Comparison of ENCODE assay signal across 9 cellular contexts in genomic region chr20:20594171-20594530, GRCh38.
DNase-seq lines count a peak whose midpoint lies in the region; ATAC-seq and TF ChIP-seq lines count a peak whose summit lies in the region.
"Had no signal": no experiment of that assay in that cellular context is flagged by ENCODE, and none has a peak within 500 bp of the region (broad histone marks: within the 10 kb centered on the region; RNA-seq: fewer than 3 reads in every experiment).

No MANE protein-coding gene starts in this region.

- H3K4me1 ChIP-seq in breast epithelium (no peaks in the 10 kb centered on the region), tibial artery (peaks cover 0 to 6% (median 0%) of the 10 kb centered on the region in 4 donors), ovary (ENCODE audit: insufficient read depth) (peaks cover 5% of the 10 kb centered on the region)

- TF ChIP-seq POLR2A in breast epithelium (IDR thresholded peaks at IDR 0.05) (no peak), ovary (IDR thresholded peaks at IDR 0.05) (no peak)

- peaks cover 10% of the 10 kb centered on the region for H3K4me1 Mint-ChIP-seq in MCF 10A (ENCODE audit: insufficient read depth, unreplicated experiment)

- H3K36me3 ChIP-seq in breast epithelium (no peaks in the 10 kb centered on the region), tibial artery (peaks cover 4 to 30% (median 14%) of the 10 kb centered on the region in 3 donors), ovary (no peaks in the 10 kb centered on the region)

- H3K27me3 ChIP-seq in breast epithelium (no peaks in the 10 kb centered on the region), tibial artery (no peaks in the 10 kb centered on the region), ovary (no peaks in the 10 kb centered on the region)

- H3K27me3 Mint-ChIP-seq in MCF 10A (ENCODE audit: insufficient read depth, unreplicated experiment): no peaks in the 10 kb centered on the region
- H3K27me3 Mint-ChIP-seq: IgD-negative memory B cell had no signal

- DNase-seq in MCF 10A (ENCODE audit: unreplicated experiment): peak; percentile 25
- DNase-seq in breast epithelium (ENCODE audit: low spot score in 2 of 2): no peak
- peak; percentile 85 for DNase-seq in NCI-H69 (lab: John Stamatoyannopoulos, UW)
- DNase-seq in fibroblast of gingiva (ENCODE audit: low read depth): peak; percentile 29
- DNase-seq in tibial artery: no peak
- no peak for DNase-seq in ovary
- DNase-seq in omental fat pad (ENCODE audit: low spot score): no peak

- intact Hi-C loops in MCF 10A (cut with micrococcal nuclease) (loop anchor here (1.0 kb wide), 1 partner anchor 510 kb away; no protein-coding TSS in a partner anchor), breast epithelium (cut with DNase I; ENCODE audit: low total_unique reads) (no loop called here), tibial artery (cut with DNase I; ENCODE audit: low total_unique reads) (no loop called here), ovary (cut with DNase I) (loop anchor here in 2 of 4 donors (10.0 kb wide), 1 partner anchor 509 kb away; no protein-coding TSS in a partner anchor)

- CTCF ChIA-PET in MCF 10A (lab: Yijun Ruan, JAX): interaction anchor here (0.5 to 5.8 kb wide), 93 partner anchors 12 to 1448 kb away, joined by 3 to 127 read pairs (median 4); partner anchors contain the start of genes CFAP61, CRNKL1 and NAA20

- POLR2A ChIA-PET in MCF 10A (lab: Yijun Ruan, JAX): interaction anchor here (0.7 to 3.2 kb wide), 6 partner anchors 9 to 542 kb away, joined by 3 to 22 read pairs (median 3); partner anchors contain the start of genes CFAP61 and CRNKL1

- TF ChIP-seq CTCF in MCF 10A (IDR thresholded peaks at IDR 0.05; ENCODE audit: unreplicated experiment): peak; percentile 37
- no peak for TF ChIP-seq CTCF in breast epithelium (IDR thresholded peaks at IDR 0.05)
- peak; percentile 7 to 27 for TF ChIP-seq CTCF in tibial artery (IDR thresholded peaks at IDR 0.05)
- peak in 1 of 3 donors; percentile 10 for TF ChIP-seq CTCF in ovary (IDR thresholded peaks at IDR 0.05)
- no peak for TF ChIP-seq CTCF in omental fat pad (IDR thresholded peaks at IDR 0.05)

- TF ChIP-seq EP300 in ovary (IDR thresholded peaks at IDR 0.05): no peak

- H3K27ac Mint-ChIP-seq in MCF 10A (ENCODE audit: low read depth, unreplicated experiment): peak overlapping the region; percentile 27
- H3K27ac Mint-ChIP-seq: IgD-negative memory B cell had no signal

- no TSS peak for BruUV-seq in MCF 10A (replicated peaks; lab: Mats Ljungman, UMichigan)

- WGBS in ovary, 3 donors: 12 to 21% (median 20%) methylated on average over 1 of the region's 1 CpG

- H3K9me3 Mint-ChIP-seq in MCF 10A (ENCODE audit: unreplicated experiment): no peaks in the 10 kb centered on the region
- H3K9me3 Mint-ChIP-seq: IgD-negative memory B cell had no signal

- H3K4me3 Mint-ChIP-seq in MCF 10A (ENCODE audit: unreplicated experiment): no peak overlapping the region
- H3K4me3 Mint-ChIP-seq: IgD-negative memory B cell had no signal

- ATAC-seq in omental fat pad (ENCODE audit: low FRiP score): no peak
- no peak for ATAC-seq in HG02981 (IDR thresholded peaks at IDR 0.05; ENCODE audit: unreplicated experiment)

- H3K27ac ChIP-seq in breast epithelium (no peak overlapping the region), tibial artery (no peak overlapping the region), ovary (no peak overlapping the region)

- H3K9me3 ChIP-seq in breast epithelium (no peaks in the 10 kb centered on the region), tibial artery (no peaks in the 10 kb centered on the region), ovary (no peaks in the 10 kb centered on the region)

- H3K4me3 ChIP-seq in breast epithelium (no peak overlapping the region), tibial artery (no peak overlapping the region), ovary (no peak overlapping the region)

- peaks cover 31% of the 10 kb centered on the region for H3K36me3 Mint-ChIP-seq in MCF 10A (ENCODE audit: insufficient read depth, unreplicated experiment)

Comparison
In these comparisons a context has a peak if more than half of its experiments do, and no peak if none do; other contexts are left out.
1. DNase-seq: peak in MCF 10A (single experiment), NCI-H69 (single experiment) and fibroblast of gingiva (single experiment); none in breast epithelium (0 of 2), tibial artery (0 of 2), ovary (0 of 5) and omental fat pad (single experiment).
2. CTCF ChIP-seq: peak in MCF 10A (single experiment) and tibial artery (2 of 2); none in breast epithelium (0 of 3) and omental fat pad (0 of 3).